In genomic region chr17:17710355-17710727, GRCh38 we compare ENCODE assay signal across 10 cellular contexts. TPM values are rescaled to one million over a fixed set of nuclear protein-coding genes. Genes with fewer than 3 reads are reported as not detected.
DNase-seq lines count a peak whose midpoint lies in the region; TF ChIP-seq lines count a peak whose summit lies in the region.
"Had no signal": no experiment of that assay in that cellular context is flagged by ENCODE, and none has a peak within 500 bp of the region (broad histone marks: within the 10 kb centered on the region; RNA-seq: fewer than 3 reads in every experiment).

No MANE protein-coding gene starts in this region.

- H3K36me3 ChIP-seq in NT2/D1 (ENCODE audit: insufficient read depth, insufficient read length, low read length) (no peaks in the 10 kb centered on the region), colonic mucosa (no peaks in the 10 kb centered on the region), mucosa of stomach (ENCODE audit: control insufficient read depth, insufficient read depth, low read length) (no peaks in the 10 kb centered on the region)
- H3K36me3 ChIP-seq: WERI-Rb-1 had no signal

- H3K4me3 Mint-ChIP-seq in type B pancreatic cell = no peak overlapping the region
- H3K4me3 Mint-ChIP-seq: stimulated activated memory B cell treated with anti-CD40 and anti-IgM and Interleukin-4, amounts not matched to agents 10 μg/mL and 1 μg/mL and 100 μg/mL, for 72 hours had no signal

- H3K4me1 ChIP-seq in NT2/D1 (ENCODE audit: insufficient read depth, insufficient read length) (peaks cover 38% of the 10 kb centered on the region), colonic mucosa (peaks cover 12% of the 10 kb centered on the region), mucosa of stomach (ENCODE audit: control insufficient read depth, insufficient read depth, low read length) (peaks cover 75% of the 10 kb centered on the region)

- intact Hi-C loops in colonic mucosa (cut with DNase I) = no loop called here

- H3K9me3 ChIP-seq in NT2/D1 (ENCODE audit: insufficient read depth, low read length) (no peaks in the 10 kb centered on the region), colonic mucosa (no peaks in the 10 kb centered on the region), mucosa of stomach (ENCODE audit: control insufficient read depth, low read length) (no peaks in the 10 kb centered on the region)

- H3K4me3 ChIP-seq in NT2/D1 (ENCODE audit: insufficient read length, low read depth) (no peak overlapping the region), colonic mucosa (no peak overlapping the region), mucosa of stomach (ENCODE audit: low read length) (no peak overlapping the region)

- no peaks in the 10 kb centered on the region for H3K9me3 Mint-ChIP-seq in type B pancreatic cell
- H3K9me3 Mint-ChIP-seq: stimulated activated memory B cell treated with anti-CD40 and anti-IgM and Interleukin-4, amounts not matched to agents 10 μg/mL and 1 μg/mL and 100 μg/mL, for 72 hours had no signal

- H3K9ac ChIP-seq in NT2/D1 (ENCODE audit: insufficient read length, low read depth) (peak overlapping the region; percentile 42), colonic mucosa (ENCODE audit: low read depth in 2 of 2, low read length in 2 of 2) (peak overlapping the region in 1 of 2 donors; percentile 56), mucosa of stomach (ENCODE audit: low read length) (peak overlapping the region; percentile 45)

- peaks cover 58% of the 10 kb centered on the region for H3K27me3 ChIP-seq in NT2/D1 (ENCODE audit: insufficient read depth, insufficient read length)
- H3K27me3 ChIP-seq in colonic mucosa = no peaks in the 10 kb centered on the region
- H3K27me3 ChIP-seq in mucosa of stomach (ENCODE audit: control insufficient read depth, insufficient read depth, low read length) = no peaks in the 10 kb centered on the region

- peak overlapping the region; percentile 93 for H3K27ac Mint-ChIP-seq in type B pancreatic cell
- H3K27ac Mint-ChIP-seq: stimulated activated memory B cell treated with anti-CD40 and anti-IgM and Interleukin-4, amounts not matched to agents 10 μg/mL and 1 μg/mL and 100 μg/mL, for 72 hours had no signal

- TF ChIP-seq CTCF in colonic mucosa (IDR thresholded peaks at IDR 0.05) = no peak
- TF ChIP-seq CTCF in type B pancreatic cell (conservative IDR thresholded peaks at IDR 0.05) = no peak

- peaks cover 46% of the 10 kb centered on the region for H3K4me1 Mint-ChIP-seq in type B pancreatic cell (ENCODE audit: unreplicated experiment)

- peak overlapping the region; percentile 67 for H3K27ac ChIP-seq in colonic mucosa
- H3K27ac ChIP-seq: WERI-Rb-1 had no signal

- H3K36me3 Mint-ChIP-seq in type B pancreatic cell = peaks cover under 1% of the 10 kb centered on the region

- H3K27me3 Mint-ChIP-seq in type B pancreatic cell = no peaks in the 10 kb centered on the region
- H3K27me3 Mint-ChIP-seq: stimulated activated memory B cell treated with anti-CD40 and anti-IgM and Interleukin-4, amounts not matched to agents 10 μg/mL and 1 μg/mL and 100 μg/mL, for 72 hours had no signal

- DNase-seq in NT2/D1 (ENCODE audit: low read depth, low spot score) = no peak
- DNase-seq in colonic mucosa = no peak
- DNase-seq in type B pancreatic cell (ENCODE audit: extremely low spot score, unreplicated experiment) = no peak
- DNase-seq in NCI-H2029 treated with DMSO at 0.1 percent for 48 hours (lab: John Stamatoyannopoulos, UW) = no peak
- DNase-seq in inferior parietal cortex (ENCODE audit: extremely low spot score) = no peak
- DNase-seq in activated CD4-positive, alpha-beta T cell treated with anti-CD3 and anti-CD28 coated beads, Interleukin-2, amount 50 U/mL, for 4 hours = no peak
- DNase-seq: NCI-H2081, WERI-Rb-1 had no signal

RNA-seq across cellular contexts. Expression of gene RAI1, which starts 29.1 kb away (rescaled TPM):
- 10 to 100 TPM; 21.8 to 24.5 TPM for total RNA-seq in colonic mucosa
- total RNA-seq in type B pancreatic cell (ENCODE audit: low replicate concordance) = 61.1 and 61.3 TPM in 2 replicates
